1 cellular context compared by ENCODE assay signal in the genomic region with DNA sequence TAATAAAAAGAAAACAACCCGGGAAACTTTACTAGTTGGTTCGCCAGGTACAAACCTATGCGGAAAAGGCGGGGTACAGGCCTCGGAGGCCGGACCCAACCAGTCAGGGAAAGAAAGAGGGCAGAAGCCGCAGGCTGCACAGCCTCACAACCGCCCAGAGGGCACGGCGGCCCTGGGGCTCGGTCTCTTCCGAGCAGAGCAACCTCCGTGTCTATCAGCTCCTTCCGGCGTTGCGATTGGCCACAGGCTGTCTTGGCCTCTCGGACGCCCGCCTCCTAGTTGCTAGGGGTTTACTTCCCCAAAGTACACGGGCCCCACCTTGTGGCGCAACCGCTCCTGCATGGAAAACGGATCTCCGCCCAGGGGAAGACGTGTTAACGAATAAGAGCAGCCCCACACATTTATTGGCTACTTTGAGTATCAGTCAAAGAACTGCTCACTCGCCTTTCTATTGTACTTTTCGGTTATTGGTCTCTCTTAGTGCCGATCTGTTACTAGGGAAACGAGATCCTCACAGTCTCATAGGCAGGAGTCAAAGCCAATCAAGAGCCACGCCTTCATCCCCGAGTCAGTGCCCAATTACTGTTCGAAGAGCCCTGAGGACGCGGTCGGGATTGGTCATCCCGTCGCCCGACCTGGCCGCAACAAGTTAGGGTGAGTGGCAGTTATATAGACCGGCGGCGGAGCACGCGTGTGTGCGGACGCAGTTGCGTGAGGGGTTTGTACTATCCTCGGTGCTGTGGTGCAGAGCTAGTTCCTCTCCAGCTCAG.
TF ChIP-seq lines count a peak whose summit lies in the region.

Gene G3BP1, plus strand, starts transcription at position 696 of the 770 bp plus-strand sequence. CDS start 14,667 bp downstream, outside the sequence.

TF ChIP-seq in K562, 482 proteins besides CTCF, POLR2A, EP300 and RAD21 (continued from another document and continues in another):
- TF ChIP-seq, protein P1, sequence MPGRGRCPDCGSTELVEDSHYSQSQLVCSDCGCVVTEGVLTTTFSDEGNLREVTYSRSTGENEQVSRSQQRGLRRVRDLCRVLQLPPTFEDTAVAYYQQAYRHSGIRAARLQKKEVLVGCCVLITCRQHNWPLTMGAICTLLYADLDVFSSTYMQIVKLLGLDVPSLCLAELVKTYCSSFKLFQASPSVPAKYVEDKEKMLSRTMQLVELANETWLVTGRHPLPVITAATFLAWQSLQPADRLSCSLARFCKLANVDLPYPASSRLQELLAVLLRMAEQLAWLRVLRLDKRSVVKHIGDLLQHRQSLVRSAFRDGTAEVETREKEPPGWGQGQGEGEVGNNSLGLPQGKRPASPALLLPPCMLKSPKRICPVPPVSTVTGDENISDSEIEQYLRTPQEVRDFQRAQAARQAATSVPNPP (IDR thresholded peaks at IDR 0.05; ENCODE audit: borderline replicate concordance, insufficient read depth, insufficient read length), result no peak
- no peak for TF ChIP-seq SMARCA5 (IDR thresholded peaks at IDR 0.05)
- TF ChIP-seq GABPB1 (CRISPR knock-in tag; IDR thresholded peaks at IDR 0.05), result peak; percentile 78
- TF ChIP-seq ZNF12 (CRISPR knock-in tag; IDR thresholded peaks at IDR 0.05), result no peak
- no peak for TF ChIP-seq MED1 (CRISPR knock-in tag; IDR thresholded peaks at IDR 0.05; ENCODE audit: borderline replicate concordance)
- peak in 1 of 2 experiments; percentile 59; a peak in 2 of 4 replicates for TF ChIP-seq TBL1XR1 (IDR thresholded peaks at IDR 0.05; ENCODE audit: low read length in 2 of 2)
- peak; percentile 70 for TF ChIP-seq MEIS2 (IDR thresholded peaks at IDR 0.05; ENCODE audit: partially characterized antibody)
- no peak for TF ChIP-seq BCOR (IDR thresholded peaks at IDR 0.05)
- no peak for TF ChIP-seq PHTF2 (CRISPR knock-in tag; IDR thresholded peaks at IDR 0.05)
- TF ChIP-seq, protein P2, sequence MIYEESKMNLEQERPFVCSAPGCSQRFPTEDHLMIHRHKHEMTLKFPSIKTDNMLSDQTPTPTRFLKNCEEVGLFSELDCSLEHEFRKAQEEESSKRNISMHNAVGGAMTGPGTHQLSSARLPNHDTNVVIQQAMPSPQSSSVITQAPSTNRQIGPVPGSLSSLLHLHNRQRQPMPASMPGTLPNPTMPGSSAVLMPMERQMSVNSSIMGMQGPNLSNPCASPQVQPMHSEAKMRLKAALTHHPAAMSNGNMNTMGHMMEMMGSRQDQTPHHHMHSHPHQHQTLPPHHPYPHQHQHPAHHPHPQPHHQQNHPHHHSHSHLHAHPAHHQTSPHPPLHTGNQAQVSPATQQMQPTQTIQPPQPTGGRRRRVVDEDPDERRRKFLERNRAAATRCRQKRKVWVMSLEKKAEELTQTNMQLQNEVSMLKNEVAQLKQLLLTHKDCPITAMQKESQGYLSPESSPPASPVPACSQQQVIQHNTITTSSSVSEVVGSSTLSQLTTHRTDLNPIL (CRISPR knock-in tag; IDR thresholded peaks at IDR 0.05), result no peak
- TF ChIP-seq, protein P3, sequence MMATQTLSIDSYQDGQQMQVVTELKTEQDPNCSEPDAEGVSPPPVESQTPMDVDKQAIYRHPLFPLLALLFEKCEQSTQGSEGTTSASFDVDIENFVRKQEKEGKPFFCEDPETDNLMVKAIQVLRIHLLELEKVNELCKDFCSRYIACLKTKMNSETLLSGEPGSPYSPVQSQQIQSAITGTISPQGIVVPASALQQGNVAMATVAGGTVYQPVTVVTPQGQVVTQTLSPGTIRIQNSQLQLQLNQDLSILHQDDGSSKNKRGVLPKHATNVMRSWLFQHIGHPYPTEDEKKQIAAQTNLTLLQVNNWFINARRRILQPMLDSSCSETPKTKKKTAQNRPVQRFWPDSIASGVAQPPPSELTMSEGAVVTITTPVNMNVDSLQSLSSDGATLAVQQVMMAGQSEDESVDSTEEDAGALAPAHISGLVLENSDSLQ (IDR thresholded peaks at IDR 0.05), result peak; percentile 100
- TF ChIP-seq L3MBTL2 (IDR thresholded peaks at IDR 0.05), result peak; percentile 53
- TF ChIP-seq CEBPB (tag; IDR thresholded peaks at IDR 0.05), result peak; percentile 97
- peak; percentile 55; the same call in 1 of the 2 replicates for TF ChIP-seq ZBTB1 (CRISPR knock-in tag; IDR thresholded peaks at IDR 0.05; ENCODE audit: borderline replicate concordance, low read depth)
- peak; percentile 86 for TF ChIP-seq MAX (CRISPR knock-in tag; IDR thresholded peaks at IDR 0.05)
- TF ChIP-seq ZC3H4 (CRISPR knock-in tag; IDR thresholded peaks at IDR 0.05; ENCODE audit: borderline replicate concordance), result no peak
- no peak for TF ChIP-seq ELK3 (CRISPR knock-in tag; IDR thresholded peaks at IDR 0.05)
- TF ChIP-seq SNIP1 (IDR thresholded peaks at IDR 0.05; ENCODE audit: low read depth), result no peak
- peak; percentile 64; the same call in 1 of the 2 replicates for TF ChIP-seq SMARCA4 (IDR thresholded peaks at IDR 0.05)
- TF ChIP-seq HDAC1 (IDR thresholded peaks at IDR 0.05), result peak in 1 of 2 experiments; percentile 91; a peak in 2 of 4 replicates
- no peak for TF ChIP-seq TAL1 (IDR thresholded peaks at IDR 0.05)
- TF ChIP-seq FOXM1 (IDR thresholded peaks at IDR 0.05; ENCODE audit: low read depth), result peak; percentile 49; the same call in 1 of the 2 replicates
- TF ChIP-seq FOXM1 (CRISPR knock-in tag; IDR thresholded peaks at IDR 0.05; ENCODE audit: low read depth), result no peak
- 0 out of 2 replicates have a peak, but pooled peaks have one; percentile 28 for TF ChIP-seq NCOA1 (IDR thresholded peaks at IDR 0.05; ENCODE audit: low read depth)
- peak; percentile 83 for TF ChIP-seq GTF2F1 (IDR thresholded peaks at IDR 0.05; ENCODE audit: low read depth, low read length)
- no peak for TF ChIP-seq NR3C1 (CRISPR knock-in tag; IDR thresholded peaks at IDR 0.05)
- TF ChIP-seq ZNF174 (CRISPR knock-in tag; IDR thresholded peaks at IDR 0.05), result 0 out of 2 replicates have a peak, but pooled peaks have one; percentile 61
- 0 out of 2 replicates have a peak, but pooled peaks have one; percentile 20 for TF ChIP-seq SMARCC2 (IDR thresholded peaks at IDR 0.05; ENCODE audit: low read depth)
- TF ChIP-seq SIRT6 (IDR thresholded peaks at IDR 0.05; ENCODE audit: low read depth, low read length), result no peak
- peak in 1 of 2 experiments; percentile 59; a peak in 1 of 3 replicates for TF ChIP-seq CBX3 (IDR thresholded peaks at IDR 0.05; ENCODE audit: borderline replicate concordance in 1 of 2, low read length in 2 of 2)
- 0 out of 2 replicates have a peak, but pooled peaks have one; percentile 15 for TF ChIP-seq CGGBP1 (CRISPR knock-in tag; IDR thresholded peaks at IDR 0.05)
- TF ChIP-seq LEF1 (IDR thresholded peaks at IDR 0.05), result no peak
- peak; percentile 54; the same call in 1 of the 2 replicates for TF ChIP-seq JUN (IDR thresholded peaks at IDR 0.05; ENCODE audit: borderline replicate concordance, low read depth, low read length)
- TF ChIP-seq JUN (CRISPR knock-in tag; IDR thresholded peaks at IDR 0.05; ENCODE audit: borderline replicate concordance), result no peak
- no peak for TF ChIP-seq TRIM25 (IDR thresholded peaks at IDR 0.05; ENCODE audit: borderline replicate concordance)
- no peak for TF ChIP-seq MTA2 (IDR thresholded peaks at IDR 0.05; ENCODE audit: low read depth)
- peak; percentile 48; the same call in 1 of the 2 replicates for TF ChIP-seq SREBF1 (IDR thresholded peaks at IDR 0.05; ENCODE audit: borderline replicate concordance, low read depth, low read length)
- no peak for TF ChIP-seq SMAD2 (IDR thresholded peaks at IDR 0.05; ENCODE audit: low read depth, low read length)
- 0 out of 4 replicates have a peak, but pooled peaks of 1 of the 2 experiments have one; percentile 23 for TF ChIP-seq SRF (CRISPR knock-in tag; IDR thresholded peaks at IDR 0.05)
- TF ChIP-seq ZNF217 (CRISPR knock-in tag; IDR thresholded peaks at IDR 0.05), result no peak
- no peak for TF ChIP-seq JUNB (CRISPR knock-in tag; conservative IDR thresholded peaks at IDR 0.05)
- no peak for TF ChIP-seq ZBTB43 (CRISPR knock-in tag; IDR thresholded peaks at IDR 0.05)
- TF ChIP-seq NR4A1 (CRISPR knock-in tag; IDR thresholded peaks at IDR 0.05), result peak; percentile 18; the same call in 1 of the 2 replicates
- no peak for TF ChIP-seq NR4A1 (tag; IDR thresholded peaks at IDR 0.05)
- no peak for TF ChIP-seq FOXP1 (CRISPR knock-in tag; IDR thresholded peaks at IDR 0.05)
- no peak; the same call in 1 of the 2 replicates for TF ChIP-seq GATAD2B (IDR thresholded peaks at IDR 0.05; ENCODE audit: borderline replicate concordance)
- no peak for TF ChIP-seq ZNF444 (CRISPR knock-in tag; IDR thresholded peaks at IDR 0.05)
- TF ChIP-seq THRB (CRISPR knock-in tag; conservative IDR thresholded peaks at IDR 0.05), result peak; percentile 78; the same call in 1 of the 2 replicates
- TF ChIP-seq MYC (IDR thresholded peaks at IDR 0.05; ENCODE audit: low read depth, low read length), result peak; percentile 97
- peak; percentile 79; the same call in 1 of the 2 replicates for TF ChIP-seq MYC (CRISPR knock-in tag; IDR thresholded peaks at IDR 0.05; ENCODE audit: borderline replicate concordance, low read depth)
- TF ChIP-seq CHCHD3 (CRISPR knock-in tag; IDR thresholded peaks at IDR 0.05), result peak; percentile 61; the same call in 1 of the 2 replicates
- TF ChIP-seq ZNF512 (tag; IDR thresholded peaks at IDR 0.05), result no peak
- no peak for TF ChIP-seq PURB (CRISPR knock-in tag; IDR thresholded peaks at IDR 0.05; ENCODE audit: low read depth)
- TF ChIP-seq CREB3 (tag; conservative IDR thresholded peaks at IDR 0.05; ENCODE audit: low read depth), result no peak
